In genomic region chr14:67513631-67514108, GRCh38 we compare ENCODE assay signal across 1 cellular context.
TF ChIP-seq lines count a peak whose summit lies in the region.

No MANE protein-coding gene starts in this region.

TF ChIP-seq in neural cell, 6 proteins besides CTCF, POLR2A, EP300 and RAD21:
- TF ChIP-seq REST (IDR thresholded peaks at IDR 0.05; ENCODE audit: borderline replicate concordance): no peak
- TF ChIP-seq POLR2AphosphoS5 (IDR thresholded peaks at IDR 0.05): no peak
- TF ChIP-seq SMC3 (conservative IDR thresholded peaks at IDR 0.05; ENCODE audit: poor library complexity): no peak
- TF ChIP-seq MXI1 (conservative IDR thresholded peaks at IDR 0.05; ENCODE audit: poor library complexity, severe bottlenecking): no peak
- TF ChIP-seq EZH2 (IDR thresholded peaks at IDR 0.05; ENCODE audit: borderline replicate concordance, insufficient read depth, low read length, poor library complexity, severe bottlenecking): no peak
- no peak for TF ChIP-seq TAF1 (IDR thresholded peaks at IDR 0.05; ENCODE audit: low read depth)
TF ChIP-seq in neural cell: peak in this region for 0.
